Comparison of ENCODE assay signal across 12 cellular contexts in genomic region chr6:71043902-71044301, GRCh38.
DNase-seq lines count a peak whose midpoint lies in the region; ATAC-seq and TF ChIP-seq lines count a peak whose summit lies in the region.
"Had no signal": no experiment of that assay in that cellular context is flagged by ENCODE, and none has a peak within 500 bp of the region (broad histone marks: within the 10 kb centered on the region; RNA-seq: fewer than 3 reads in every experiment).

No MANE protein-coding gene starts in this region.

- H3K9me3 ChIP-seq in psoas muscle: no peaks in the 10 kb centered on the region
- H3K9me3 ChIP-seq in osteoblast (ENCODE audit: low read depth, low read length): no peaks in the 10 kb centered on the region

- no peaks in the 10 kb centered on the region for H4K20me1 ChIP-seq in osteoblast (ENCODE audit: insufficient read depth, low read length)

- ATAC-seq in HG02885 (IDR thresholded peaks at IDR 0.05; ENCODE audit: poor library complexity, unreplicated experiment) (peak; percentile 63), psoas muscle (no peak)
- ATAC-seq: left cardiac atrium had no signal

- H3K36me3 ChIP-seq in psoas muscle (ENCODE audit: insufficient read depth in 1 of 2, low read depth in 1 of 2): no peaks in the 10 kb centered on the region
- H3K36me3 ChIP-seq in osteoblast (ENCODE audit: insufficient read depth, low read length): no peaks in the 10 kb centered on the region

- H3K4me3 ChIP-seq in foreskin fibroblast (ENCODE audit: low read depth in 1 of 2, low read length in 2 of 2) (no peak overlapping the region), psoas muscle (no peak overlapping the region), osteoblast (ENCODE audit: insufficient read depth, low read length) (no peak overlapping the region)

- H3K4me2 ChIP-seq in osteoblast (ENCODE audit: insufficient read depth, low read length): no peak overlapping the region

- no peaks in the 10 kb centered on the region for H3K4me1 ChIP-seq in psoas muscle
- H3K4me1 ChIP-seq in osteoblast (ENCODE audit: insufficient read depth, low read length): no peaks in the 10 kb centered on the region

- 23 to 35% (median 27%) methylated on average over 1 of the region's 1 CpG for WGBS in psoas muscle, 3 donors

- H3K79me2 ChIP-seq in osteoblast (ENCODE audit: insufficient read depth, low read length): no peaks in the 10 kb centered on the region

- H3K27ac ChIP-seq in psoas muscle (no peak overlapping the region), osteoblast (ENCODE audit: low read depth, low read length) (no peak overlapping the region)

- intact Hi-C loops in psoas muscle (cut with DNase I): no loop called here

- no peak for TF ChIP-seq CTCF in foreskin fibroblast (IDR thresholded peaks at IDR 0.05; ENCODE audit: low read depth, low read length)
- TF ChIP-seq CTCF in psoas muscle (IDR thresholded peaks at IDR 0.05): no peak
- no peak for TF ChIP-seq CTCF in osteoblast (IDR thresholded peaks at IDR 0.05; ENCODE audit: extremely low read depth, low read depth, low read length)

- H3K27me3 ChIP-seq in psoas muscle (ENCODE audit: insufficient read depth in 3 of 3, low read length in 2 of 3) (peaks cover 0 to 4% (median 0%) of the 10 kb centered on the region in 3 donors), osteoblast (ENCODE audit: insufficient read depth, low read length) (no peaks in the 10 kb centered on the region)

- DNase-seq in EL (peak; percentile 22), OCI-M1 (lab: John Stamatoyannopoulos, UW) (peak; percentile 71), foreskin fibroblast (peak; percentile 10 to 16), psoas muscle (no peak), NCI-H2107 treated with DMSO at 0.1 percent for 48 hours (lab: John Stamatoyannopoulos, UW; ENCODE audit: unreplicated experiment) (no peak), amygdala (lab: John Stamatoyannopoulos, UW) (no peak), osteoblast (ENCODE audit: insufficient read length, low spot score, missing footprints) (no peak)
- DNase-seq: activated CD4-positive, alpha-beta memory T cell treated with anti-CD3 and anti-CD28 coated beads for 36 hours; activated gamma-delta T cell treated with Interleukin-2 at 50 U/mL for 16 hours; left cardiac atrium; NCI-H446 treated with DMSO at 0.1 percent for 48 hours had no signal

- H2AFZ ChIP-seq in osteoblast (ENCODE audit: low read length): no peak overlapping the region

Comparison
In these comparisons a context has a peak if more than half of its experiments do, and no peak if none do; other contexts are left out.
1. DNase-seq: peak in EL (single experiment), OCI-M1 (single experiment) and foreskin fibroblast (2 of 2); none in psoas muscle (0 of 2), NCI-H2107 treated with DMSO at 0.1 percent for 48 hours (single experiment), amygdala (0 of 56) and osteoblast (single experiment).